1 cellular context compared by ENCODE assay signal in the genomic region with DNA sequence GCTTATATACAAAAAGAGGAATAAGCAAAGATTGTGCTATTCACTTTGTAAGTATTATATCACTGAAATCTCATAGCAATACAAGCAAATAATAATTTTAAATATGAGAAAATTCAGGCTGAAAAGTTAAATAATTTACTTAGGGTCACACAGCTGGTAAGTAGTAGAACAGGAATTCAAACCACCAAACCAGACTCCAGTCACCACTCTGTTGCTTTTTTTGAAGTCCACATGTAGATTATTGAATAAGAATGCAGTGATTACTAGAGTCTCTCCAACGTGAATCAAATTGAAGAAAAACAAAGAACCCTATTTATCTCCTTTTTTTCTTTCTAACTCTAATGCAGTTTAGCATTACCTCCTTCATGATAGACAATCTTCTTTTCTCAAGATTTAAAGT.
TF ChIP-seq lines count a peak whose summit lies in the region.

No MANE protein-coding gene starts in this region.

TF ChIP-seq in A549, 52 proteins besides CTCF, POLR2A, EP300 and RAD21 (continued from another document):
- TF ChIP-seq HEYL (CRISPR knock-in tag; IDR thresholded peaks at IDR 0.05) = no peak
- TF ChIP-seq KDM5A (IDR thresholded peaks at IDR 0.05) = no peak
